ENCODE assay signal across 8 cellular contexts in genomic region chr11:57567210-57567511, GRCh38. TPM values are rescaled to one million over a fixed set of nuclear protein-coding genes. Genes with fewer than 3 reads are reported as not detected.
A peak's percentile ranks its signal among the peaks of the same experiment; 100 is the strongest.
DNase-seq lines count a peak whose midpoint lies in the region; ATAC-seq and TF ChIP-seq lines count a peak whose summit lies in the region.

No MANE protein-coding gene starts in this region.

- H3K9me2 ChIP-seq in Karpas-422 (replicated peaks; ENCODE audit: insufficient read depth, low read length): no peaks in the 10 kb centered on the region

- CTCF ChIA-PET in AG04449 (lab: Yijun Ruan, JAX): interaction anchor here (0.7 to 8.0 kb wide), 26 partner anchors 8 to 255 kb away, joined by 3 to 306 read pairs (median 6); partner anchors contain the start of gene SLC43A1

- H3K4me1 ChIP-seq in Karpas-422 (ENCODE audit: low read length): peaks cover 19% of the 10 kb centered on the region
- H3K4me1 ChIP-seq in adipocyte (ENCODE audit: control insufficient read depth, insufficient read depth, low read length): peaks cover 27% of the 10 kb centered on the region
- peaks cover 9% of the 10 kb centered on the region for H3K4me1 ChIP-seq in smooth muscle cell (ENCODE audit: low read depth)

- H3K36me3 ChIP-seq in Karpas-422 (ENCODE audit: insufficient read depth, low read length) (no peaks in the 10 kb centered on the region; the same call in 1 of the 2 replicates), adipocyte (ENCODE audit: control insufficient read depth, insufficient read depth, low read length, severe bottlenecking) (no peaks in the 10 kb centered on the region), smooth muscle cell (ENCODE audit: low read depth) (no peaks in the 10 kb centered on the region)

- DNase-seq in AG04449 (ENCODE audit: low read depth, low spot score) (no peak), Karpas-422 (peak; percentile 63), adipocyte (ENCODE audit: low read depth) (peak; percentile 53), smooth muscle cell (lab: John Stamatoyannopoulos, UW; ENCODE audit: unreplicated experiment) (no peak), HT-29 (ENCODE audit: low spot score) (no peak), NCI-H2171 treated with DMSO at 0.1 percent for 48 hours (lab: John Stamatoyannopoulos, UW) (no peak)

- no peaks in the 10 kb centered on the region for H3K27me3 ChIP-seq in Karpas-422 (ENCODE audit: low read length)
- no peaks in the 10 kb centered on the region for H3K27me3 ChIP-seq in adipocyte (replicated peaks; ENCODE audit: control insufficient read depth, insufficient read depth, low read length)
- no peaks in the 10 kb centered on the region for H3K27me3 ChIP-seq in smooth muscle cell (ENCODE audit: low read depth)

- TF ChIP-seq CTCF in AG04449 (IDR thresholded peaks at IDR 0.05; ENCODE audit: insufficient read depth, low read length, missing control alignments) (no peak), smooth muscle cell (IDR thresholded peaks at IDR 0.05; ENCODE audit: borderline replicate concordance, insufficient read depth, poor library complexity, severe bottlenecking) (no peak)

- H2AFZ ChIP-seq in Karpas-422 (ENCODE audit: low read length): peak overlapping the region; percentile 83; the same call in 1 of the 2 replicates
- H2AFZ ChIP-seq in smooth muscle cell (ENCODE audit: low read depth): peak overlapping the region; percentile 98

- H4K20me1 ChIP-seq in Karpas-422 (ENCODE audit: insufficient read depth, low read depth, low read length) (no peaks in the 10 kb centered on the region), smooth muscle cell (ENCODE audit: low read depth) (no peaks in the 10 kb centered on the region)

- H3K4me2 ChIP-seq in Karpas-422 (ENCODE audit: low read depth, low read length, poor library complexity, severe bottlenecking) (peak overlapping the region; percentile 93), smooth muscle cell (peak overlapping the region; percentile 95)

- POLR2A ChIA-PET in AG04449 (lab: Yijun Ruan, JAX): interaction anchor here (0.5 to 2.1 kb wide), 5 partner anchors 20 to 165 kb away, joined by 3 to 12 read pairs (median 3); no protein-coding TSS in a partner anchor

- H3K79me2 ChIP-seq in Karpas-422 (ENCODE audit: low read length): peaks cover 50% of the 10 kb centered on the region
- no peaks in the 10 kb centered on the region for H3K79me2 ChIP-seq in smooth muscle cell (ENCODE audit: low read depth)

- peak overlapping the region; percentile 89 for H3K4me3 ChIP-seq in AG04449 (ENCODE audit: low read depth, low read length)
- peak overlapping the region; percentile 100 for H3K4me3 ChIP-seq in Karpas-422 (ENCODE audit: low read length)
- H3K4me3 ChIP-seq in adipocyte (ENCODE audit: low read length): peak overlapping the region; percentile 96
- H3K4me3 ChIP-seq in iPS-11a (ENCODE audit: low read depth, low read length): peak overlapping the region; percentile 78
- peak overlapping the region; percentile 81 for H3K4me3 ChIP-seq in smooth muscle cell

- peak; percentile 2 for ATAC-seq in GM19043 (IDR thresholded peaks at IDR 0.05; ENCODE audit: low read depth, unreplicated experiment)

- WGBS in smooth muscle cell (ENCODE audit: low lambda C conversion rate): 20% methylated on average over 9 of the region's 9 CpGs

- H3K9ac ChIP-seq in Karpas-422 (ENCODE audit: low read length) (peak overlapping the region; percentile 98), adipocyte (ENCODE audit: low read length) (peak overlapping the region; percentile 94), smooth muscle cell (ENCODE audit: low read depth) (no peak overlapping the region)

- H3K9me3 ChIP-seq in Karpas-422 (ENCODE audit: low read length) (no peaks in the 10 kb centered on the region), adipocyte (ENCODE audit: control insufficient read depth, low read length) (no peaks in the 10 kb centered on the region), smooth muscle cell (replicated peaks; ENCODE audit: low read depth) (no peaks in the 10 kb centered on the region)

- peaks cover 4% of the 10 kb centered on the region for H3F3A ChIP-seq in smooth muscle cell (ENCODE audit: low read depth)

- H3K27ac ChIP-seq in Karpas-422 (ENCODE audit: low read length) (peak overlapping the region; percentile 71), smooth muscle cell (ENCODE audit: low read depth) (no peak overlapping the region)

RNA-seq across cellular contexts. Expression of gene UBE2L6, which starts 0.3 kb away (rescaled TPM):
- 123 and 129 TPM in 2 replicates for total RNA-seq in Karpas-422 (2014; rRNA removed; shearing (Covaris generic); ENCODE audit: low replicate concordance)
- 14.4 and 15.1 TPM in 2 replicates for total RNA-seq in smooth muscle cell
- 28.2 and 28.8 TPM in 2 replicates for polyA plus RNA-seq in smooth muscle cell
- total RNA-seq in HT-29 (2014; rRNA removed; shearing (Covaris generic)): 1.3 and 3.5 TPM in 2 replicates

RNA-seq across cellular contexts. Expression of gene SMTNL1, which starts 29.8 kb away (rescaled TPM):
- not detected in 2 replicates for total RNA-seq in Karpas-422 (2014; rRNA removed; shearing (Covaris generic); ENCODE audit: low replicate concordance)
- total RNA-seq in smooth muscle cell: not detected in 2 replicates
- not detected in 2 replicates for polyA plus RNA-seq in smooth muscle cell
- not detected in 2 replicates for total RNA-seq in HT-29 (2014; rRNA removed; shearing (Covaris generic))

RNA-seq across cellular contexts. Expression of gene SERPING1, which starts 30.3 kb away (rescaled TPM):
- total RNA-seq in Karpas-422 (2014; rRNA removed; shearing (Covaris generic); ENCODE audit: low replicate concordance): not detected in 2 replicates
- 31.0 and 47.8 TPM in 2 replicates for total RNA-seq in smooth muscle cell
- polyA plus RNA-seq in smooth muscle cell: 80.3 and 95.8 TPM in 2 replicates
- not detected in 2 replicates for total RNA-seq in HT-29 (2014; rRNA removed; shearing (Covaris generic))

RNA-seq across cellular contexts. Expression of gene TIMM10, which starts 36.6 kb away (rescaled TPM):
- 48.0 and 49.8 TPM in 2 replicates for total RNA-seq in Karpas-422 (2014; rRNA removed; shearing (Covaris generic); ENCODE audit: low replicate concordance)
- total RNA-seq in smooth muscle cell: 31.1 and 34.2 TPM in 2 replicates
- 108 and 110 TPM in 2 replicates for polyA plus RNA-seq in smooth muscle cell
- total RNA-seq in HT-29 (2014; rRNA removed; shearing (Covaris generic)): 133 and 143 TPM in 2 replicates

RNA-seq across cellular contexts. Expression of gene SLC43A1, which starts 51.7 kb away (rescaled TPM):
- total RNA-seq in Karpas-422 (2014; rRNA removed; shearing (Covaris generic); ENCODE audit: low replicate concordance): 238 and 244 TPM in 2 replicates
- 1.3 and 9.4 TPM in 2 replicates for total RNA-seq in smooth muscle cell
- polyA plus RNA-seq in smooth muscle cell: 7.3 and 7.4 TPM in 2 replicates
- 47.7 and 60.8 TPM in 2 replicates for total RNA-seq in HT-29 (2014; rRNA removed; shearing (Covaris generic))

Comparison
In these comparisons a context has a peak if more than half of its experiments do, and no peak if none do; other contexts are left out.
1. DNase-seq: peak in Karpas-422 (single experiment) and adipocyte (single experiment); none in AG04449 (single experiment), smooth muscle cell (single experiment), HT-29 (single experiment) and NCI-H2171 treated with DMSO at 0.1 percent for 48 hours (single experiment).
2. RNA of gene SERPING1, which starts 30.3 kb away (total RNA-seq): 31.0 to 47.8 TPM in smooth muscle cell; not detected in Karpas-422 and not detected in HT-29; every median in the first group is over 10 times any median in the second.
3. Peak in every context shown above with its lines, with median percentiles within 50 percentile points of each other: H3K4me3 ChIP-seq.